12 cellular contexts compared by ENCODE assay signal in genomic region chr5:10759111-10759510, GRCh38. TPM values are rescaled to one million over a fixed set of nuclear protein-coding genes. Genes with fewer than 3 reads are reported as not detected.
DNase-seq lines count a peak whose midpoint lies in the region; ATAC-seq and TF ChIP-seq lines count a peak whose summit lies in the region.
"Had no signal": no experiment of that assay in that cellular context is flagged by ENCODE, and none has a peak within 500 bp of the region (broad histone marks: within the 10 kb centered on the region; RNA-seq: fewer than 3 reads in every experiment).

No MANE protein-coding gene starts in this region.

- peak overlapping the region; percentile 81 for H3K4me2 ChIP-seq in hepatocyte

- DNase-seq in activated naive CD4-positive, alpha-beta T cell treated with anti-CD3 and anti-CD28 coated beads for 36 hours: no peak
- no peak for DNase-seq in activated naive CD4-positive, alpha-beta T cell treated with Interleukin-2 at 50 U/mL for 16 hours
- DNase-seq in WTC11 (ENCODE audit: low spot score) (no peak), hepatocyte (ENCODE audit: low spot score) (no peak), stomach (no peak), NCI-H1694 (lab: John Stamatoyannopoulos, UW) (no peak), putamen (ENCODE audit: low spot score) (no peak), EL (no peak)
- DNase-seq: NCI-H146; stimulated activated CD4-positive, alpha-beta T cell treated with anti-CD3 and anti-CD28 coated beads, Interleukin-4, amount 100 ng/mL, for 1 hour had no signal

- TF ChIP-seq POLR2A in stomach (IDR thresholded peaks at IDR 0.05): no peak

- no peak overlapping the region for H2AFZ ChIP-seq in hepatocyte

- no peak overlapping the region for H3K27ac Mint-ChIP-seq in activated naive CD4-positive, alpha-beta T cell treated with anti-CD3 and anti-CD28 coated beads for 36 hours
- H3K27ac Mint-ChIP-seq in WTC11: no peak overlapping the region

- CTCF ChIA-PET in activated naive CD4-positive, alpha-beta T cell treated with anti-CD3 and anti-CD28 coated beads for 36 hours (lab: Charles Lee): no interaction called here
- CTCF ChIA-PET in WTC11 (lab: Charles Lee): interaction anchor here (0.6 kb wide), 1 partner anchor 67 kb away, joined by 3 read pairs; no protein-coding TSS in a partner anchor

- H3K9me2 ChIP-seq in hepatocyte (replicated peaks; ENCODE audit: insufficient read depth): no peaks in the 10 kb centered on the region

- H3K4me3 ChIP-seq in hepatocyte: no peak overlapping the region
- H3K4me3 ChIP-seq in stomach: peak overlapping the region in 3 of 4 donors; percentile 64 to 87 (median 77)

- ATAC-seq in WTC11: no peak

- peaks cover 60% of the 10 kb centered on the region for H3K4me1 Mint-ChIP-seq in activated naive CD4-positive, alpha-beta T cell treated with anti-CD3 and anti-CD28 coated beads for 36 hours (ENCODE audit: low read depth)
- H3K4me1 Mint-ChIP-seq in WTC11: peaks cover 36% of the 10 kb centered on the region

- H3K4me1 ChIP-seq in hepatocyte (ENCODE audit: insufficient read depth) (peaks cover 37% of the 10 kb centered on the region), stomach (peaks cover 43 to 81% (median 55%) of the 10 kb centered on the region in 4 donors)

- H3K27ac ChIP-seq in hepatocyte: no peak overlapping the region
- H3K27ac ChIP-seq in stomach: peak overlapping the region in 4 of 5 donors; percentile 1 to 100 (median 62)

- H3K36me3 Mint-ChIP-seq in activated naive CD4-positive, alpha-beta T cell treated with anti-CD3 and anti-CD28 coated beads for 36 hours (ENCODE audit: low read depth): peaks cover 10% of the 10 kb centered on the region
- H3K36me3 Mint-ChIP-seq in WTC11: peaks cover 15% of the 10 kb centered on the region

- H4K20me1 ChIP-seq in hepatocyte (ENCODE audit: insufficient read depth, poor library complexity, severe bottlenecking): peaks cover 47% of the 10 kb centered on the region

- no peaks in the 10 kb centered on the region for H3K9me3 Mint-ChIP-seq in activated naive CD4-positive, alpha-beta T cell treated with anti-CD3 and anti-CD28 coated beads for 36 hours
- H3K9me3 Mint-ChIP-seq in WTC11: peaks cover 9% of the 10 kb centered on the region; the same call in 1 of the 2 replicates

- no peaks in the 10 kb centered on the region for H3K27me3 Mint-ChIP-seq in activated naive CD4-positive, alpha-beta T cell treated with anti-CD3 and anti-CD28 coated beads for 36 hours (ENCODE audit: low read depth)
- H3K27me3 Mint-ChIP-seq in WTC11 (ENCODE audit: low read depth): peaks cover 17% of the 10 kb centered on the region

- H3K36me3 ChIP-seq in hepatocyte (replicated peaks; ENCODE audit: insufficient read depth, low read depth) (no peaks in the 10 kb centered on the region), stomach (peaks cover 0 to 17% (median 12%) of the 10 kb centered on the region in 4 donors)
- H3K36me3 ChIP-seq: neutrophil had no signal

- WGBS in hepatocyte (ENCODE audit: low lambda C conversion rate, missing lambda C conversion rate): 98% methylated on average over 6 of the region's 6 CpGs
- WGBS in stomach, 5 donors: 69 to 90% (median 79%) methylated on average over 6 of the region's 6 CpGs

- TF ChIP-seq EP300 in stomach (IDR thresholded peaks at IDR 0.05): no peak

- H3K4me3 Mint-ChIP-seq in activated naive CD4-positive, alpha-beta T cell treated with anti-CD3 and anti-CD28 coated beads for 36 hours: peak overlapping the region; percentile 35
- peak overlapping the region; percentile 35 for H3K4me3 Mint-ChIP-seq in WTC11

- POLR2A ChIA-PET in WTC11 (lab: Charles Lee): no interaction called here

- H3K9me3 ChIP-seq in hepatocyte (ENCODE audit: low read depth) (no peaks in the 10 kb centered on the region), stomach (no peaks in the 10 kb centered on the region)
- H3K9me3 ChIP-seq: neutrophil, thoracic aorta had no signal

- peaks cover 61% of the 10 kb centered on the region for H3K79me2 ChIP-seq in hepatocyte

- H3K27me3 ChIP-seq in hepatocyte (no peaks in the 10 kb centered on the region), stomach (no peaks in the 10 kb centered on the region)
- H3K27me3 ChIP-seq: neutrophil had no signal

- TF ChIP-seq CTCF in WTC11 (IDR thresholded peaks at IDR 0.05) (no peak), hepatocyte (IDR thresholded peaks at IDR 0.05; ENCODE audit: poor library complexity) (no peak), stomach (IDR thresholded peaks at IDR 0.05) (no peak)

- intact Hi-C loops in activated naive CD4-positive, alpha-beta T cell treated with anti-CD3 and anti-CD28 coated beads for 36 hours (cut with micrococcal nuclease): no loop called here
- intact Hi-C loops in stomach (cut with DNase I; ENCODE audit: low total_unique reads): no loop called here

TF ChIP-seq in WTC11, 78 proteins besides CTCF, POLR2A, EP300 and RAD21:
- no peak for TF ChIP-seq GRHL2 (CRISPR knock-in tag; IDR thresholded peaks at IDR 0.05; ENCODE audit: insufficient replicate concordance, severe bottlenecking)
- TF ChIP-seq ESRRA (CRISPR knock-in tag; IDR thresholded peaks at IDR 0.05; ENCODE audit: borderline replicate concordance): no peak

RNA-seq across cellular contexts. Expression of gene DAP, which starts 1.9 kb away (rescaled TPM):
- 10 to 100 TPM; 29.5 to 29.7 TPM for total RNA-seq in activated naive CD4-positive, alpha-beta T cell treated with anti-CD3 and anti-CD28 coated beads for 36 hours
- total RNA-seq in WTC11 (2021): 46.7 to 47.7 TPM (median 47.5 TPM) in 3 replicates
- 69.1 and 74.8 TPM in 2 replicates for total RNA-seq in hepatocyte
- 193 and 196 TPM in 2 replicates for polyA plus RNA-seq in hepatocyte
- total RNA-seq in stomach: 100 to 1,000 TPM in 2 of 5 donors, 10 to 100 TPM in 2, 1 to 10 TPM in 1; 9.3 to 184 (median 66.9) TPM
- 100 to 1,000 TPM in 2 of 3 donors, 10 to 100 TPM in 1; 52.6 to 161 (median 150) TPM for polyA plus RNA-seq in stomach
